Comparison of ENCODE assay signal across 15 cellular contexts in genomic region chr20:40323411-40323810, GRCh38.
DNase-seq lines count a peak whose midpoint lies in the region; ATAC-seq lines count a peak whose summit lies in the region.
"Had no signal": no experiment of that assay in that cellular context is flagged by ENCODE, and none has a peak within 500 bp of the region (broad histone marks: within the 10 kb centered on the region; RNA-seq: fewer than 3 reads in every experiment).

No MANE protein-coding gene starts in this region.

- no peak for ATAC-seq in stimulated activated effector memory CD8-positive, alpha-beta T cell treated with anti-CD3 and anti-CD28 coated beads, Interleukin-12 subunit alpha, Interleukin-12 subunit beta, amount 100 ng/mL, for 72 hours
- ATAC-seq in GM21367 (IDR thresholded peaks at IDR 0.05; ENCODE audit: unreplicated experiment), result no peak
- ATAC-seq: activated CD4-positive, CD25-positive, alpha-beta regulatory T cell treated with anti-CD3 and anti-CD28 coated beads, Interleukin-2, amount 50 U/mL, for 24 hours; stimulated activated naive B cell treated with anti-CD40 and anti-IgM and Interleukin-4, amounts not matched to agents 10 μg/mL and 1 μg/mL and 100 μg/mL, for 72 hours had no signal

- DNase-seq in DMS79 (lab: John Stamatoyannopoulos, UW), result peak; percentile 17
- DNase-seq in NCI-H1092 (lab: John Stamatoyannopoulos, UW), result peak; percentile 16
- DNase-seq in RPMI7951 (ENCODE audit: low read depth), result peak; percentile 67
- DNase-seq in iris pigment epithelial cell (ENCODE audit: low read depth), result peak; percentile 1
- DNase-seq in iPS-NIHi7 (ENCODE audit: extremely low spot score), result no peak
- no peak for DNase-seq in NCI-H82 (lab: John Stamatoyannopoulos, UW)
- no peak for DNase-seq in stimulated activated effector memory CD8-positive, alpha-beta T cell treated with anti-CD3 and anti-CD28 coated beads, Interleukin-12 subunit alpha, Interleukin-12 subunit beta, amount 100 ng/mL, for 72 hours (ENCODE audit: low spot score in 2 of 2)
- DNase-seq: activated T-cell treated with anti-CD3 and anti-CD28 coated beads, Interleukin-2, amount 50 U/mL, for 24 hours; colonic mucosa; DMS53; NCI-H524; stimulated activated naive B cell treated with anti-CD40 and anti-IgM and Interleukin-4, amounts not matched to agents 10 μg/mL and 1 μg/mL and 100 μg/mL, for 72 hours had no signal

- H3K4me3 Mint-ChIP-seq in stimulated activated effector memory CD8-positive, alpha-beta T cell treated with anti-CD3 and anti-CD28 coated beads, Interleukin-12 subunit alpha, Interleukin-12 subunit beta, amount 100 ng/mL, for 72 hours, result no peak overlapping the region
- H3K4me3 Mint-ChIP-seq: activated T-cell treated with anti-CD3 and anti-CD28 coated beads, Interleukin-2, amount 50 U/mL, for 24 hours; stimulated activated naive B cell treated with anti-CD40 and anti-IgM and Interleukin-4, amounts not matched to agents 10 μg/mL and 1 μg/mL and 100 μg/mL, for 72 hours had no signal

- H3K9me3 Mint-ChIP-seq in stimulated activated effector memory CD8-positive, alpha-beta T cell treated with anti-CD3 and anti-CD28 coated beads, Interleukin-12 subunit alpha, Interleukin-12 subunit beta, amount 100 ng/mL, for 72 hours, result peaks cover 3% of the 10 kb centered on the region
- H3K9me3 Mint-ChIP-seq: activated T-cell treated with anti-CD3 and anti-CD28 coated beads, Interleukin-2, amount 50 U/mL, for 24 hours had no signal

- no peaks in the 10 kb centered on the region for H3K4me1 Mint-ChIP-seq in stimulated activated effector memory CD8-positive, alpha-beta T cell treated with anti-CD3 and anti-CD28 coated beads, Interleukin-12 subunit alpha, Interleukin-12 subunit beta, amount 100 ng/mL, for 72 hours
- H3K4me1 Mint-ChIP-seq: stimulated activated naive B cell treated with anti-CD40 and anti-IgM and Interleukin-4, amounts not matched to agents 10 μg/mL and 1 μg/mL and 100 μg/mL, for 72 hours had no signal

- H3K27ac Mint-ChIP-seq in stimulated activated effector memory CD8-positive, alpha-beta T cell treated with anti-CD3 and anti-CD28 coated beads, Interleukin-12 subunit alpha, Interleukin-12 subunit beta, amount 100 ng/mL, for 72 hours, result no peak overlapping the region
- H3K27ac Mint-ChIP-seq: activated T-cell treated with anti-CD3 and anti-CD28 coated beads, Interleukin-2, amount 50 U/mL, for 24 hours; progenitor cell of endocrine pancreas; stimulated activated naive B cell treated with anti-CD40 and anti-IgM and Interleukin-4, amounts not matched to agents 10 μg/mL and 1 μg/mL and 100 μg/mL, for 72 hours had no signal

- no peaks in the 10 kb centered on the region for H3K36me3 Mint-ChIP-seq in stimulated activated effector memory CD8-positive, alpha-beta T cell treated with anti-CD3 and anti-CD28 coated beads, Interleukin-12 subunit alpha, Interleukin-12 subunit beta, amount 100 ng/mL, for 72 hours
- H3K36me3 Mint-ChIP-seq: stimulated activated naive B cell treated with anti-CD40 and anti-IgM and Interleukin-4, amounts not matched to agents 10 μg/mL and 1 μg/mL and 100 μg/mL, for 72 hours had no signal

Comparison
In these comparisons a context has a peak if more than half of its experiments do, and no peak if none do; other contexts are left out.
1. DNase-seq: peak in DMS79 (single experiment), NCI-H1092 (single experiment), RPMI7951 (single experiment) and iris pigment epithelial cell (single experiment); none in iPS-NIHi7 (single experiment), NCI-H82 (single experiment) and stimulated activated effector memory CD8-positive, alpha-beta T cell treated with anti-CD3 and anti-CD28 coated beads, Interleukin-12 subunit alpha, Interleukin-12 subunit beta, amount 100 ng/mL, for 72 hours (0 of 2).